9 cellular contexts compared by ENCODE assay signal in genomic region chr15:77493324-77493907, GRCh38.
DNase-seq lines count a peak whose midpoint lies in the region; ATAC-seq and TF ChIP-seq lines count a peak whose summit lies in the region.
"Had no signal": no experiment of that assay in that cellular context is flagged by ENCODE, and none has a peak within 500 bp of the region (broad histone marks: within the 10 kb centered on the region; RNA-seq: fewer than 3 reads in every experiment).

No MANE protein-coding gene starts in this region.

- no peak overlapping the region for H3K4me3 Mint-ChIP-seq in effector memory CD8-positive, alpha-beta T cell

- H3K9me3 Mint-ChIP-seq in effector memory CD8-positive, alpha-beta T cell = no peaks in the 10 kb centered on the region

- ATAC-seq in GM18909 (IDR thresholded peaks at IDR 0.05; ENCODE audit: poor library complexity, unreplicated experiment) = peak; percentile 56
- ATAC-seq in effector memory CD8-positive, alpha-beta T cell (replicated peaks) = peak; percentile 39

- intact Hi-C loops in OCI-LY7 (cut with micrococcal nuclease; ENCODE audit: unreplicated experiment) = no loop called here
- intact Hi-C loops in uterus (cut with DNase I; ENCODE audit: low total_unique reads) = loop anchor here (10.0 kb wide), 1 partner anchor 379 kb away; no protein-coding TSS in a partner anchor

- no peak for TF ChIP-seq POLR2A in uterus (IDR thresholded peaks at IDR 0.05)

- CTCF ChIA-PET in OCI-LY7 (lab: Charles Lee; ENCODE audit: unreplicated experiment) = no interaction called here
- CTCF ChIA-PET in RWPE1 (lab: Yijun Ruan, JAX) = interaction anchor here (1.4 kb wide), 1 partner anchor 50 kb away, joined by 4 read pairs; no protein-coding TSS in a partner anchor

- no peak overlapping the region for H3K27ac ChIP-seq in OCI-LY7 (ENCODE audit: low read depth, low read length, poor library complexity, severe bottlenecking)
- H3K27ac ChIP-seq in RWPE1 = no peak overlapping the region
- no peak overlapping the region for H3K27ac ChIP-seq in uterus

- TF ChIP-seq CTCF in AG10803 (conservative IDR thresholded peaks at IDR 0.05; ENCODE audit: low read length) (no peak), OCI-LY7 (conservative IDR thresholded peaks at IDR 0.05; ENCODE audit: low read length) (no peak), RWPE1 (conservative IDR thresholded peaks at IDR 0.05; ENCODE audit: low read depth) (no peak), uterus (IDR thresholded peaks at IDR 0.05) (no peak)

- H3K36me3 ChIP-seq in OCI-LY7 (ENCODE audit: insufficient read depth, low read length) (no peaks in the 10 kb centered on the region), uterus (no peaks in the 10 kb centered on the region)

- H3K27me3 Mint-ChIP-seq in effector memory CD8-positive, alpha-beta T cell = no peaks in the 10 kb centered on the region

- POLR2A ChIA-PET in OCI-LY7 (lab: Charles Lee) = no interaction called here
- POLR2A ChIA-PET in RWPE1 (lab: Yijun Ruan, JAX; ENCODE audit: low non-redundant PET) = no interaction called here

- no peaks in the 10 kb centered on the region for H3K36me3 Mint-ChIP-seq in effector memory CD8-positive, alpha-beta T cell (ENCODE audit: insufficient read depth)

- H3K9me3 ChIP-seq in OCI-LY7 (ENCODE audit: low read length) (no peaks in the 10 kb centered on the region), uterus (no peaks in the 10 kb centered on the region)

- DNase-seq in AG10803 (ENCODE audit: low read depth) = peak; percentile 40
- DNase-seq in OCI-LY7 (ENCODE audit: low spot score) = peak; percentile 13
- no peak for DNase-seq in effector memory CD8-positive, alpha-beta T cell
- DNase-seq in COR-L47 (lab: John Stamatoyannopoulos, UW) = no peak
- no peak for DNase-seq in RWPE1 (ENCODE audit: low spot score)
- DNase-seq in uterus = no peak
- no peak for DNase-seq in NCI-H345 treated with DMSO at 0.1 percent for 48 hours (lab: John Stamatoyannopoulos, UW; ENCODE audit: unreplicated experiment)
- DNase-seq: islet precursor cell had no signal

- H3K79me2 ChIP-seq in OCI-LY7 (ENCODE audit: insufficient read depth, low read depth, low read length) = no peaks in the 10 kb centered on the region

- H3K27me3 ChIP-seq in uterus = no peaks in the 10 kb centered on the region

- peak overlapping the region; percentile 15; the same call in 1 of the 2 replicates for H3K4me2 ChIP-seq in OCI-LY7 (ENCODE audit: low read length)

- H3K4me1 ChIP-seq in OCI-LY7 (ENCODE audit: insufficient read depth, low read length, poor library complexity, severe bottlenecking) = peaks cover 22% of the 10 kb centered on the region
- H3K4me1 ChIP-seq in uterus = peaks cover 2 to 12% of the 10 kb centered on the region in 2 donors

- H3K27ac Mint-ChIP-seq in effector memory CD8-positive, alpha-beta T cell = peak overlapping the region; percentile 66 to 75

- H3K4me1 Mint-ChIP-seq in effector memory CD8-positive, alpha-beta T cell (ENCODE audit: low read depth in 2 of 2) = peaks cover 8 to 13% of the 10 kb centered on the region in 2 donors

- no peaks in the 10 kb centered on the region; the same call in 1 of the 2 replicates for H4K20me1 ChIP-seq in OCI-LY7 (ENCODE audit: insufficient read depth, low read length)

- H2AFZ ChIP-seq in OCI-LY7 (ENCODE audit: low read length) = no peak overlapping the region

- BruUV-seq in OCI-LY7 (replicated peaks; lab: Mats Ljungman, UMichigan) = no TSS peak

- H3K4me3 ChIP-seq in AG10803 (ENCODE audit: low read length) (no peak overlapping the region), OCI-LY7 (ENCODE audit: low read depth, low read length, poor library complexity, severe bottlenecking) (no peak overlapping the region), uterus (no peak overlapping the region)

- no peaks in the 10 kb centered on the region for H3K9me2 ChIP-seq in OCI-LY7 (ENCODE audit: insufficient read depth, low read length)

Comparison
In these comparisons a context has a peak if more than half of its experiments do, and no peak if none do; other contexts are left out.
1. DNase-seq: peak in AG10803 (single experiment) and OCI-LY7 (single experiment); none in effector memory CD8-positive, alpha-beta T cell (0 of 3), COR-L47 (single experiment), RWPE1 (single experiment), uterus (0 of 2) and NCI-H345 treated with DMSO at 0.1 percent for 48 hours (single experiment).